Comparison of ENCODE assay signal across 8 cellular contexts in genomic region chr6:35213824-35214756, GRCh38. TPM values are rescaled to one million over a fixed set of nuclear protein-coding genes. Genes with fewer than 3 reads are reported as not detected.
DNase-seq lines count a peak whose midpoint lies in the region; ATAC-seq and TF ChIP-seq lines count a peak whose summit lies in the region.

Gene SCUBE3, plus strand, starts transcription at chr6:35213956. Its CDS starts 463 bp downstream, at chr6:35214419.

- no peaks in the 10 kb centered on the region for H3K79me2 ChIP-seq in parathyroid adenoma

- H3K36me3 Mint-ChIP-seq in activated T-cell treated with anti-CD3 and anti-CD28 coated beads, Interleukin-2, amount 50 U/mL, for 72 hours (ENCODE audit: insufficient read depth in 2 of 2): no peaks in the 10 kb centered on the region

- H3K9me3 Mint-ChIP-seq in activated T-cell treated with anti-CD3 and anti-CD28 coated beads, Interleukin-2, amount 50 U/mL, for 72 hours: no peaks in the 10 kb centered on the region

- H3K27ac ChIP-seq in parathyroid adenoma: no peak within 1 kb of the TSS

- no peaks in the 10 kb centered on the region for H3K9me3 ChIP-seq in parathyroid adenoma (ENCODE audit: control insufficient read depth, low read length)

- no peak for TF ChIP-seq CTCF in parathyroid adenoma (IDR thresholded peaks at IDR 0.05)

- peaks cover 78% of the 10 kb centered on the region for H3K27me3 Mint-ChIP-seq in activated T-cell treated with anti-CD3 and anti-CD28 coated beads, Interleukin-2, amount 50 U/mL, for 72 hours (ENCODE audit: low read depth)

- peaks cover 4% of the 10 kb centered on the region for H3K27me3 ChIP-seq in parathyroid adenoma (ENCODE audit: control insufficient read depth, insufficient read depth, low read length)

- intact Hi-C loops in Right ventricle myocardium superior (cut with DNase I): no loop called here

- no peaks in the 10 kb centered on the region for H3K36me3 ChIP-seq in parathyroid adenoma (ENCODE audit: control insufficient read depth, insufficient read depth, low read length)

- peak; percentile 54 to 60 for ATAC-seq in activated T-cell treated with anti-CD3 and anti-CD28 coated beads, Interleukin-2, amount 50 U/mL, for 72 hours (replicated peaks in 1 of 2)
- peak; percentile 48 for ATAC-seq in Right ventricle myocardium superior (ENCODE audit: poor library complexity)
- no peak for ATAC-seq in HG02610 (IDR thresholded peaks at IDR 0.05; ENCODE audit: unreplicated experiment)
- no peak for ATAC-seq in HG02678 (IDR thresholded peaks at IDR 0.05; ENCODE audit: unreplicated experiment)

- H3K4me3 ChIP-seq in parathyroid adenoma (ENCODE audit: low read depth, low read length): no peak within 1 kb of the TSS

- peaks cover 8% of the 10 kb centered on the region for H3K4me1 ChIP-seq in parathyroid adenoma

- peak within 1 kb of the TSS; percentile 75 to 83 for H3K4me3 Mint-ChIP-seq in activated T-cell treated with anti-CD3 and anti-CD28 coated beads, Interleukin-2, amount 50 U/mL, for 72 hours

- DNase-seq in Daoy (ENCODE audit: low read depth) (peak; percentile 71), Kasumi-1 (lab: John Stamatoyannopoulos, UW) (peak; percentile 12 to 19), Right ventricle myocardium superior (no peak), inferior parietal cortex (ENCODE audit: extremely low spot score) (no peak)
- DNase-seq in activated T-cell treated with anti-CD3 and anti-CD28 coated beads, Interleukin-2, amount 50 U/mL, for 72 hours: peak; percentile 14 to 21

- no peak within 1 kb of the TSS for H3K27ac Mint-ChIP-seq in activated T-cell treated with anti-CD3 and anti-CD28 coated beads, Interleukin-2, amount 50 U/mL, for 72 hours

- H3K4me2 ChIP-seq in parathyroid adenoma (ENCODE audit: low read length): peak within 1 kb of the TSS; percentile 55

- no peak within 1 kb of the TSS for H3K9ac ChIP-seq in parathyroid adenoma

- peak within 1 kb of the TSS; percentile 56 for H2AFZ ChIP-seq in parathyroid adenoma

- peaks cover 6% of the 10 kb centered on the region for H3K4me1 Mint-ChIP-seq in activated T-cell treated with anti-CD3 and anti-CD28 coated beads, Interleukin-2, amount 50 U/mL, for 72 hours (ENCODE audit: low read depth)

RNA-seq across cellular contexts. Expression of gene SCUBE3, which starts in this region (rescaled TPM):
- total RNA-seq in Daoy (2014; rRNA removed; shearing (Covaris generic)): 1.1 and 2.0 TPM in 2 replicates
- under 1 TPM; 0.05 to 0.16 TPM for total RNA-seq in activated T-cell treated with anti-CD3 and anti-CD28 coated beads, Interleukin-2, amount 50 U/mL, for 72 hours
- total RNA-seq in Right ventricle myocardium superior: 9.7 TPM

Comparison
In these comparisons a context has a peak if more than half of its experiments do, and no peak if none do; other contexts are left out.
1. Peak in DNase-seq and ATAC-seq in activated T-cell treated with anti-CD3 and anti-CD28 coated beads, Interleukin-2, amount 50 U/mL, for 72 hours; RNA of the gene not detected or under 1 TPM.
2. DNase-seq: peak in Daoy (single experiment) and Kasumi-1 (2 of 2); none in Right ventricle myocardium superior (single experiment) and inferior parietal cortex (single experiment).